Comparison of ENCODE assay signal across 8 cellular contexts in the genomic region with DNA sequence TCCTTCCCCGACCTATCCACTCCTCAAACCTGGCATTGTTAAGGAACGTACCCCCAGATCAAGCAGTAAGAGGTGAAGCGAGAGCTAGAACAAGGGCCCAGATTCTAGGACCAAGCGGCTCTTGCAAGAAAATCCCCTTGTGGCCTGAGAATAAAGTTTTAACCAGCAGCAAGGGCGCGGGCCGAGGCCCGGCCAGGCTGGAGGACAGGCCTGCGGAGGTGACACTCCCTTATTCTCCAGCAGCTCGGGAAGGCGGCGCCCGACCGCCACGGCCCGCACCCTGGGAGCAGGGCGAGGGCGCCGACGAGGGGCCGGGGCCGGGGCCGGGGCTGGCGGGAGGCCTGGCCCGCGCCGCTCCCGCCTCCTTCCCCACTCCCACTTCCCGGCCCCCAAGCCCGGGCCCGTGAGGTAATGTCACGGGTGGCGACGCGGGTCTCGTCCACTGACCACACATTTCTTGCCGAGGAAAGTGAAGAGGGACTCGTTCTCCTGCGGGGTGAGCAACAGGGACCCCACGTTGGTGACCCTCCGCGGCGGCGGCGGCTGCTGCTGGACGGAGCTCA. TPM values are rescaled to one million over a fixed set of nuclear protein-coding genes. Genes with fewer than 3 reads are reported as not detected.
DNase-seq lines count a peak whose midpoint lies in the region; ATAC-seq and TF ChIP-seq lines count a peak whose summit lies in the region.

No MANE protein-coding gene starts in this region.

- no peaks in the 10 kb centered on the region for H3K9me3 Mint-ChIP-seq in CD8-positive, alpha-beta T cell

- no peak for TF ChIP-seq CTCF in CD8-positive, alpha-beta T cell (IDR thresholded peaks at IDR 0.05)

- peak in 6 of 7 experiments; percentile 1 to 55 (median 23) for DNase-seq in CD8-positive, alpha-beta T cell
- DNase-seq in T-helper 2 cell, result peak; percentile 2 to 40 (median 15)
- peak; percentile 40 to 71 for DNase-seq in left colon
- DNase-seq in stimulated activated CD4-positive, alpha-beta T cell treated with anti-CD3 and anti-CD28 coated beads, Interleukin-4, amount 100 ng/mL, for 24 hours, result peak; percentile 23
- no peak for DNase-seq in NCI-H187 (lab: John Stamatoyannopoulos, UW)

- H3K27me3 Mint-ChIP-seq in CD8-positive, alpha-beta T cell (ENCODE audit: low read depth), result no peaks in the 10 kb centered on the region

- CTCF ChIA-PET in CD8-positive, alpha-beta T cell (lab: Charles Lee), result interaction anchor here (1.1 kb wide), 1 partner anchor 253 kb away, joined by 3 read pairs; no protein-coding TSS in a partner anchor

- ATAC-seq in CD8-positive, alpha-beta T cell, result peak; percentile 21
- ATAC-seq in GM19438 (IDR thresholded peaks at IDR 0.05; ENCODE audit: low read depth, unreplicated experiment) (peak; percentile 26), HG03457 (IDR thresholded peaks at IDR 0.05; ENCODE audit: unreplicated experiment) (peak; percentile 10), left colon (peak; percentile 64)

- peaks cover 70% of the 10 kb centered on the region for H3K4me1 Mint-ChIP-seq in CD8-positive, alpha-beta T cell (ENCODE audit: low read depth)

- H3K27ac ChIP-seq in CD8-positive, alpha-beta T cell (ENCODE audit: low read depth, low read length), result peak overlapping the region; percentile 79
- peak overlapping the region; percentile 90 for H3K27ac ChIP-seq in cingulate gyrus (ENCODE audit: low read depth, low read length)

- POLR2A ChIA-PET in CD8-positive, alpha-beta T cell (lab: Charles Lee), result interaction anchor here (0.8 to 2.1 kb wide), 13 partner anchors 12 to 1182 kb away, joined by 3 to 14 read pairs (median 4); partner anchors contain the start of genes IQUB, NDUFA5 and POT1

- peak overlapping the region; percentile 87 for H3K27ac Mint-ChIP-seq in CD8-positive, alpha-beta T cell

- peak overlapping the region; percentile 78 for H3K4me3 ChIP-seq in CD8-positive, alpha-beta T cell (ENCODE audit: low read depth, low read length)

- peaks cover 11% of the 10 kb centered on the region for H3K36me3 Mint-ChIP-seq in CD8-positive, alpha-beta T cell

- H3K4me3 Mint-ChIP-seq in CD8-positive, alpha-beta T cell, result peak overlapping the region; percentile 91

- H3K9me3 ChIP-seq in CD8-positive, alpha-beta T cell (ENCODE audit: low read length), result no peaks in the 10 kb centered on the region

- no peaks in the 10 kb centered on the region for H3K36me3 ChIP-seq in CD8-positive, alpha-beta T cell (ENCODE audit: insufficient read depth, low read length)

- H3K4me1 ChIP-seq in CD8-positive, alpha-beta T cell (ENCODE audit: insufficient read depth, low read length), result peaks cover 51% of the 10 kb centered on the region

- intact Hi-C loops in CD8-positive, alpha-beta T cell (cut with DNase I, micrococcal nuclease), result loop anchor here (2.0 to 5.0 kb wide), 5 partner anchors 36 to 1181 kb away; partner anchors contain the start of genes NDUFA5 (in 1 of the 2) and POT1 (in 1 of the 2)
- intact Hi-C loops in left colon (cut with DNase I, micrococcal nuclease), result no loop called here

- no peaks in the 10 kb centered on the region for H3K27me3 ChIP-seq in CD8-positive, alpha-beta T cell (ENCODE audit: insufficient read depth, low read length)

RNA-seq across cellular contexts. Expression of gene WASL, which starts 0.6 kb away (rescaled TPM):
- 1 to 10 TPM; 9.4 to 9.9 TPM for total RNA-seq in CD8-positive, alpha-beta T cell
- 100 to 1,000 TPM in 1 of 2 donors, 10 to 100 TPM in 1; 93.3 to 108 TPM for total RNA-seq in left colon

Comparison
In these comparisons a context has a peak if more than half of its experiments do, and no peak if none do; other contexts are left out.
1. ATAC-seq: peak in every context shown above with its lines; median percentile 64 in left colon; 26 in GM19438; 21 in CD8-positive, alpha-beta T cell; 10 in HG03457.
2. DNase-seq: peak in CD8-positive, alpha-beta T cell (6 of 7), T-helper 2 cell (5 of 5), left colon (2 of 2) and stimulated activated CD4-positive, alpha-beta T cell treated with anti-CD3 and anti-CD28 coated beads, Interleukin-4, amount 100 ng/mL, for 24 hours (single experiment); none in NCI-H187 (0 of 2).
3. RNA of gene WASL, which starts 0.6 kb away (total RNA-seq): 93.3 to 108 TPM in left colon; 9.4 to 9.9 TPM in CD8-positive, alpha-beta T cell; every median in the first group is over 4 times any median in the second.
4. intact Hi-C loops: an anchor here in CD8-positive, alpha-beta T cell (2.0 to 5.0 kb wide); none called in left colon.